17 cellular contexts compared by ENCODE assay signal in genomic region chr12:83114042-83114441, GRCh38.
DNase-seq lines count a peak whose midpoint lies in the region; ATAC-seq and TF ChIP-seq lines count a peak whose summit lies in the region.
"Had no signal": no experiment of that assay in that cellular context is flagged by ENCODE, and none has a peak within 500 bp of the region (broad histone marks: within the 10 kb centered on the region; RNA-seq: fewer than 3 reads in every experiment).

No MANE protein-coding gene starts in this region.

- H3K23ac ChIP-seq in H9 (ENCODE audit: insufficient read length, low read depth, low read length) = no peak overlapping the region

- no peak overlapping the region for H4K91ac ChIP-seq in H9 (ENCODE audit: insufficient read length, low read depth, low read length)

- H3K36me3 ChIP-seq in endodermal cell (ENCODE audit: control insufficient read depth, insufficient read depth, low read length) = no peaks in the 10 kb centered on the region
- H3K36me3 ChIP-seq in neural cell (ENCODE audit: insufficient read depth, low read length) = no peaks in the 10 kb centered on the region
- H3K36me3 ChIP-seq in esophagus muscularis mucosa = no peaks in the 10 kb centered on the region

- no peak overlapping the region for H3K4me2 ChIP-seq in H9 (ENCODE audit: insufficient read depth, insufficient read length, low read length)
- H3K4me2 ChIP-seq in neural cell (ENCODE audit: low read length) = no peak overlapping the region
- H3K4me2 ChIP-seq: A549 had no signal

- no peak for TF ChIP-seq EP300 in neural cell (conservative IDR thresholded peaks at IDR 0.05; ENCODE audit: poor library complexity, severe bottlenecking)
- TF ChIP-seq EP300 in esophagus muscularis mucosa (IDR thresholded peaks at IDR 0.05) = no peak

- DNase-seq in H9 (no peak), NCI-H82 (lab: John Stamatoyannopoulos, UW) (peak; percentile 81), endodermal cell (no peak), esophagus muscularis mucosa (ENCODE audit: extremely low spot score) (no peak), SKM-1 treated with dmso at 0.1 percent for 144 hours (lab: John Stamatoyannopoulos, UW; ENCODE audit: unreplicated experiment) (no peak), GM10266 (ENCODE audit: extremely low spot score) (no peak)
- DNase-seq: COR-L47, H7, NCI-H1436 treated with DMSO at 0.1 percent for 48 hours, NCI-H2081, SHP77 treated with DMSO at 0.1 percent for 48 hours, SW 1271 had no signal

- no peak overlapping the region for H3K4ac ChIP-seq in H9 (ENCODE audit: low read depth, low read length)

- H2AFZ ChIP-seq in H9 (ENCODE audit: low read length) (no peak overlapping the region), neural cell (ENCODE audit: low read depth, low read length) (no peak overlapping the region)

- H3K79me1 ChIP-seq in H9 (ENCODE audit: insufficient read depth, low read depth, low read length, poor library complexity, severe bottlenecking) = no peaks in the 10 kb centered on the region

- no peak overlapping the region for H4K5ac ChIP-seq in H9 (ENCODE audit: insufficient read length, low read depth, low read length)

- H3F3A ChIP-seq in neural cell (ENCODE audit: insufficient read depth, low read length, poor library complexity, severe bottlenecking) = no peaks in the 10 kb centered on the region

- H3K9me2 ChIP-seq in neural cell (ENCODE audit: insufficient read depth, low read length) = no peaks in the 10 kb centered on the region

- no peak overlapping the region for H3K56ac ChIP-seq in H9 (ENCODE audit: insufficient read length, low read depth, low read length)

- TF ChIP-seq CTCF in H9 (conservative IDR thresholded peaks at IDR 0.05) (no peak), endodermal cell (conservative IDR thresholded peaks at IDR 0.05) (no peak), neural cell (IDR thresholded peaks at IDR 0.05; ENCODE audit: poor library complexity, severe bottlenecking) (no peak), esophagus muscularis mucosa (IDR thresholded peaks at IDR 0.05) (no peak), GM10266 (IDR thresholded peaks at IDR 0.05; ENCODE audit: control insufficient read depth, insufficient read depth, low read depth, missing control alignments) (no peak)

- no CpG with 5 or more reads among the region's 4 CpGs for WGBS in H9 (ENCODE audit: extremely low coverage, insufficient read length, low lambda C conversion rate)
- 82 to 87% methylated on average over 3 to 4 of the region's 4 CpGs for WGBS in endodermal cell (ENCODE audit: insufficient coverage in 1 of 2, insufficient read length in 1 of 2), 2 experiments
- 73% methylated on average over 4 of the region's 4 CpGs for WGBS in esophagus muscularis mucosa

- H3K27ac ChIP-seq in H9 (ENCODE audit: insufficient read length, low read depth, low read length) = no peak overlapping the region
- H3K27ac ChIP-seq in endodermal cell (ENCODE audit: low read depth, low read length) = no peak overlapping the region
- H3K27ac ChIP-seq in neural cell (ENCODE audit: low read length) = peak overlapping the region; percentile 15
- H3K27ac ChIP-seq in esophagus muscularis mucosa (replicated peaks in 1 of 4) = no peak overlapping the region
- H3K27ac ChIP-seq: A549 had no signal

- H3K27me3 Mint-ChIP-seq in H9 (ENCODE audit: low read depth) (no peaks in the 10 kb centered on the region), endodermal cell (ENCODE audit: insufficient read depth) (no peaks in the 10 kb centered on the region)

- H2BK5ac ChIP-seq in H9 (ENCODE audit: insufficient read length, low read length) = no peak overlapping the region

- H3K4me1 ChIP-seq in H9 (ENCODE audit: insufficient read depth, low read length) (no peaks in the 10 kb centered on the region), endodermal cell (ENCODE audit: control insufficient read depth, insufficient read depth, low read length) (no peaks in the 10 kb centered on the region), esophagus muscularis mucosa (no peaks in the 10 kb centered on the region)
- H3K4me1 ChIP-seq: A549 had no signal

- H3K27me3 ChIP-seq in H9 (ENCODE audit: insufficient read depth, low read length) (no peaks in the 10 kb centered on the region), endodermal cell (ENCODE audit: control insufficient read depth, insufficient read depth, low read length, poor library complexity, severe bottlenecking) (no peaks in the 10 kb centered on the region), neural cell (ENCODE audit: insufficient read depth, low read depth, low read length) (no peaks in the 10 kb centered on the region), esophagus muscularis mucosa (no peaks in the 10 kb centered on the region)

- H3K4me3 Mint-ChIP-seq in H9 = no peak overlapping the region
- H3K4me3 Mint-ChIP-seq in endodermal cell = no peak overlapping the region
- H3K4me3 Mint-ChIP-seq: CD14-positive monocyte had no signal

- 0 out of 5 replicates have a peak, but pooled peaks cover 0 to 5% of the 10 kb centered on the region in 2 experiments for H3K9me3 Mint-ChIP-seq in H9
- no peaks in the 10 kb centered on the region for H3K9me3 Mint-ChIP-seq in endodermal cell

- no peak overlapping the region for H3K9ac ChIP-seq in H9 (ENCODE audit: extremely low read depth, insufficient read length, low read length)
- H3K9ac ChIP-seq in endodermal cell (ENCODE audit: extremely low read depth, low read length, poor library complexity, severe bottlenecking) = no peak overlapping the region
- no peak overlapping the region for H3K9ac ChIP-seq in neural cell (ENCODE audit: low read length)

- no peak overlapping the region for H3T11ph ChIP-seq in H9 (ENCODE audit: low read length)

- no peak for ATAC-seq in HG02852 (IDR thresholded peaks at IDR 0.05; ENCODE audit: unreplicated experiment)
- ATAC-seq: A549, GM12878 had no signal

- H3K18ac ChIP-seq in H9 (ENCODE audit: insufficient read length, low read depth, low read length) = no peak overlapping the region

- H4K8ac ChIP-seq in H9 (replicated peaks; ENCODE audit: insufficient read length, low read depth, low read length) = no peak overlapping the region

- H2AK5ac ChIP-seq in H9 (ENCODE audit: insufficient read length, low read length) = no peak overlapping the region

- H4K20me1 ChIP-seq in H9 (ENCODE audit: control insufficient read depth, insufficient read depth, insufficient read length) = no peaks in the 10 kb centered on the region
- H4K20me1 ChIP-seq in neural cell (ENCODE audit: insufficient read depth) = no peaks in the 10 kb centered on the region

- TF ChIP-seq POLR2A in esophagus muscularis mucosa (IDR thresholded peaks at IDR 0.05; ENCODE audit: low read depth) = no peak

- intact Hi-C loops in esophagus muscularis mucosa (cut with DNase I) = no loop called here

- H3K9me3 ChIP-seq in H9 (ENCODE audit: control insufficient read depth, low read depth, low read length) (no peaks in the 10 kb centered on the region), endodermal cell (ENCODE audit: control insufficient read depth, low read length) (no peaks in the 10 kb centered on the region), neural cell (ENCODE audit: low read length) (no peaks in the 10 kb centered on the region), esophagus muscularis mucosa (no peaks in the 10 kb centered on the region)
- H3K9me3 ChIP-seq: A549 had no signal

- no peak overlapping the region for H3K14ac ChIP-seq in H9 (ENCODE audit: insufficient read depth, low read length)

- H2BK120ac ChIP-seq in H9 (ENCODE audit: low read depth, low read length, poor library complexity, severe bottlenecking) = no peak overlapping the region

- TF ChIP-seq RAD21 in neural cell (conservative IDR thresholded peaks at IDR 0.05) = no peak

- H3K36me3 Mint-ChIP-seq in H9 (ENCODE audit: insufficient read depth in 1 of 3, low read depth in 3 of 3) (peaks cover 0 to 4% (median 0%) of the 10 kb centered on the region in 3 experiments; a peak in 2 of 7 replicates), endodermal cell (ENCODE audit: low read depth) (peaks cover 3% of the 10 kb centered on the region)

- no peak overlapping the region for H2BK15ac ChIP-seq in H9 (ENCODE audit: low read depth, low read length)

- H3K27ac Mint-ChIP-seq in H9 (peak overlapping the region; percentile 6 to 49 (median 27); a peak in 2 of 7 replicates), endodermal cell (peak overlapping the region; percentile 57)

- H3K23me2 ChIP-seq in H9 (ENCODE audit: insufficient read length, low read depth, low read length, poor library complexity, severe bottlenecking) = no peaks in the 10 kb centered on the region

- no peak overlapping the region for H3K4me3 ChIP-seq in endodermal cell (ENCODE audit: low read length)
- no peak overlapping the region for H3K4me3 ChIP-seq in neural cell (ENCODE audit: low read length)
- H3K4me3 ChIP-seq in esophagus muscularis mucosa = no peak overlapping the region
- H3K4me3 ChIP-seq: A549, GM12878 had no signal

- no peaks in the 10 kb centered on the region for H3K79me2 ChIP-seq in H9 (ENCODE audit: insufficient read depth, low read length)
- no peaks in the 10 kb centered on the region for H3K79me2 ChIP-seq in neural cell (replicated peaks; ENCODE audit: insufficient read depth, low read length)

- no peak overlapping the region for H2BK12ac ChIP-seq in H9 (ENCODE audit: insufficient read length, low read depth, low read length)

- H2BK20ac ChIP-seq in H9 (ENCODE audit: low read depth, low read length, poor library complexity, severe bottlenecking) = no peak overlapping the region

- peaks cover 4% of the 10 kb centered on the region in 2 experiments; a peak in 3 of 4 replicates for H3K4me1 Mint-ChIP-seq in H9
- no peaks in the 10 kb centered on the region for H3K4me1 Mint-ChIP-seq in endodermal cell

TF ChIP-seq in neural cell, 6 proteins besides CTCF, POLR2A, EP300 and RAD21 (continues in another document):
- TF ChIP-seq POLR2AphosphoS5 (IDR thresholded peaks at IDR 0.05) (no peak), TAF1 (IDR thresholded peaks at IDR 0.05; ENCODE audit: low read depth) (no peak), MXI1 (conservative IDR thresholded peaks at IDR 0.05; ENCODE audit: poor library complexity, severe bottlenecking) (no peak)
